Comparison of ENCODE assay signal across 1 cellular context in genomic region chr11:19978668-19979518, GRCh38.
TF ChIP-seq lines count a peak whose summit lies in the region.

No MANE protein-coding gene starts in this region.

TF ChIP-seq in HepG2, 621 proteins besides CTCF, POLR2A, EP300 and RAD21 (continued from another document and continues in another):
- TF ChIP-seq ZNF639 (CRISPR knock-in tag; conservative IDR thresholded peaks at IDR 0.05): no peak
- TF ChIP-seq USF2 (IDR thresholded peaks at IDR 0.05; ENCODE audit: low read depth, low read length): no peak
- no peak for TF ChIP-seq USF2 (CRISPR knock-in tag; IDR thresholded peaks at IDR 0.05; ENCODE audit: borderline replicate concordance)
- TF ChIP-seq, protein P1, sequence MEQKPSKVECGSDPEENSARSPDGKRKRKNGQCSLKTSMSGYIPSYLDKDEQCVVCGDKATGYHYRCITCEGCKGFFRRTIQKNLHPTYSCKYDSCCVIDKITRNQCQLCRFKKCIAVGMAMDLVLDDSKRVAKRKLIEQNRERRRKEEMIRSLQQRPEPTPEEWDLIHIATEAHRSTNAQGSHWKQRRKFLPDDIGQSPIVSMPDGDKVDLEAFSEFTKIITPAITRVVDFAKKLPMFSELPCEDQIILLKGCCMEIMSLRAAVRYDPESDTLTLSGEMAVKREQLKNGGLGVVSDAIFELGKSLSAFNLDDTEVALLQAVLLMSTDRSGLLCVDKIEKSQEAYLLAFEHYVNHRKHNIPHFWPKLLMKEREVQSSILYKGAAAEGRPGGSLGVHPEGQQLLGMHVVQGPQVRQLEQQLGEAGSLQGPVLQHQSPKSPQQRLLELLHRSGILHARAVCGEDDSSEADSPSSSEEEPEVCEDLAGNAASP (CRISPR knock-in tag; IDR thresholded peaks at IDR 0.05; ENCODE audit: borderline replicate concordance): peak; percentile 51; the same call in 1 of the 2 replicates
- TF ChIP-seq ZNF883 (CRISPR knock-in tag; IDR thresholded peaks at IDR 0.05; ENCODE audit: not compliant biosample characterization): no peak
- peak; percentile 42 for TF ChIP-seq TEAD3 (CRISPR knock-in tag; optimal IDR thresholded peaks at IDR 0.05; ENCODE audit: borderline replicate concordance)
- peak; percentile 23; the same call in 1 of the 2 replicates for TF ChIP-seq HNF1A (IDR thresholded peaks at IDR 0.05; ENCODE audit: low read depth)
- TF ChIP-seq HNF1A (CRISPR knock-in tag; IDR thresholded peaks at IDR 0.05; ENCODE audit: borderline replicate concordance): no peak
- peak; percentile 28; the same call in 1 of the 2 replicates for TF ChIP-seq SIX4 (CRISPR knock-in tag; IDR thresholded peaks at IDR 0.05)
- TF ChIP-seq CREM (IDR thresholded peaks at IDR 0.05): peak; percentile 75
- no peak for TF ChIP-seq CREM (CRISPR knock-in tag; IDR thresholded peaks at IDR 0.05)
- TF ChIP-seq PAX8 (CRISPR knock-in tag; IDR thresholded peaks at IDR 0.05; ENCODE audit: borderline replicate concordance): no peak
- peak; percentile 56; the same call in 1 of the 2 replicates for TF ChIP-seq TARDBP (CRISPR knock-in tag; IDR thresholded peaks at IDR 0.05)
- TF ChIP-seq REPIN1 (CRISPR knock-in tag; IDR thresholded peaks at IDR 0.05; ENCODE audit: borderline replicate concordance, low read depth): 0 out of 2 replicates have a peak, but pooled peaks have one; percentile 30
- TF ChIP-seq KLF6 (CRISPR knock-in tag; IDR thresholded peaks at IDR 0.05): 0 out of 2 replicates have a peak, but pooled peaks have one; percentile 27
- peak; percentile 16; the same call in 1 of the 2 replicates for TF ChIP-seq ARID4A (CRISPR knock-in tag; IDR thresholded peaks at IDR 0.05; ENCODE audit: borderline replicate concordance)
- TF ChIP-seq SOX6 (IDR thresholded peaks at IDR 0.05): no peak
- peak; percentile 89 for TF ChIP-seq SOX6 (CRISPR knock-in tag; IDR thresholded peaks at IDR 0.05)
- TF ChIP-seq EZH2 (conservative IDR thresholded peaks at IDR 0.05; ENCODE audit: low read depth, low read length): no peak
- peak; percentile 87 for TF ChIP-seq ELF3 (CRISPR knock-in tag; IDR thresholded peaks at IDR 0.05)
- TF ChIP-seq ZNF34 (CRISPR knock-in tag; IDR thresholded peaks at IDR 0.05; ENCODE audit: borderline replicate concordance): peak; percentile 37; the same call in 1 of the 2 replicates
- TF ChIP-seq ZNF749 (CRISPR knock-in tag; IDR thresholded peaks at IDR 0.05; ENCODE audit: borderline replicate concordance): 0 out of 2 replicates have a peak, but pooled peaks have one; percentile 40
- TF ChIP-seq ZNF232 (CRISPR knock-in tag; IDR thresholded peaks at IDR 0.05; ENCODE audit: borderline replicate concordance): no peak
- no peak for TF ChIP-seq ZNF24 (IDR thresholded peaks at IDR 0.05)
- TF ChIP-seq JUNB (CRISPR knock-in tag; IDR thresholded peaks at IDR 0.05; ENCODE audit: borderline replicate concordance): peak; percentile 90; the same call in 1 of the 2 replicates
- peak; percentile 44; the same call in 1 of the 2 replicates for TF ChIP-seq HOXA3 (CRISPR knock-in tag; IDR thresholded peaks at IDR 0.05)
- TF ChIP-seq ZNF10 (CRISPR knock-in tag; IDR thresholded peaks at IDR 0.05; ENCODE audit: borderline replicate concordance, low read depth): no peak
- TF ChIP-seq, protein P2, sequence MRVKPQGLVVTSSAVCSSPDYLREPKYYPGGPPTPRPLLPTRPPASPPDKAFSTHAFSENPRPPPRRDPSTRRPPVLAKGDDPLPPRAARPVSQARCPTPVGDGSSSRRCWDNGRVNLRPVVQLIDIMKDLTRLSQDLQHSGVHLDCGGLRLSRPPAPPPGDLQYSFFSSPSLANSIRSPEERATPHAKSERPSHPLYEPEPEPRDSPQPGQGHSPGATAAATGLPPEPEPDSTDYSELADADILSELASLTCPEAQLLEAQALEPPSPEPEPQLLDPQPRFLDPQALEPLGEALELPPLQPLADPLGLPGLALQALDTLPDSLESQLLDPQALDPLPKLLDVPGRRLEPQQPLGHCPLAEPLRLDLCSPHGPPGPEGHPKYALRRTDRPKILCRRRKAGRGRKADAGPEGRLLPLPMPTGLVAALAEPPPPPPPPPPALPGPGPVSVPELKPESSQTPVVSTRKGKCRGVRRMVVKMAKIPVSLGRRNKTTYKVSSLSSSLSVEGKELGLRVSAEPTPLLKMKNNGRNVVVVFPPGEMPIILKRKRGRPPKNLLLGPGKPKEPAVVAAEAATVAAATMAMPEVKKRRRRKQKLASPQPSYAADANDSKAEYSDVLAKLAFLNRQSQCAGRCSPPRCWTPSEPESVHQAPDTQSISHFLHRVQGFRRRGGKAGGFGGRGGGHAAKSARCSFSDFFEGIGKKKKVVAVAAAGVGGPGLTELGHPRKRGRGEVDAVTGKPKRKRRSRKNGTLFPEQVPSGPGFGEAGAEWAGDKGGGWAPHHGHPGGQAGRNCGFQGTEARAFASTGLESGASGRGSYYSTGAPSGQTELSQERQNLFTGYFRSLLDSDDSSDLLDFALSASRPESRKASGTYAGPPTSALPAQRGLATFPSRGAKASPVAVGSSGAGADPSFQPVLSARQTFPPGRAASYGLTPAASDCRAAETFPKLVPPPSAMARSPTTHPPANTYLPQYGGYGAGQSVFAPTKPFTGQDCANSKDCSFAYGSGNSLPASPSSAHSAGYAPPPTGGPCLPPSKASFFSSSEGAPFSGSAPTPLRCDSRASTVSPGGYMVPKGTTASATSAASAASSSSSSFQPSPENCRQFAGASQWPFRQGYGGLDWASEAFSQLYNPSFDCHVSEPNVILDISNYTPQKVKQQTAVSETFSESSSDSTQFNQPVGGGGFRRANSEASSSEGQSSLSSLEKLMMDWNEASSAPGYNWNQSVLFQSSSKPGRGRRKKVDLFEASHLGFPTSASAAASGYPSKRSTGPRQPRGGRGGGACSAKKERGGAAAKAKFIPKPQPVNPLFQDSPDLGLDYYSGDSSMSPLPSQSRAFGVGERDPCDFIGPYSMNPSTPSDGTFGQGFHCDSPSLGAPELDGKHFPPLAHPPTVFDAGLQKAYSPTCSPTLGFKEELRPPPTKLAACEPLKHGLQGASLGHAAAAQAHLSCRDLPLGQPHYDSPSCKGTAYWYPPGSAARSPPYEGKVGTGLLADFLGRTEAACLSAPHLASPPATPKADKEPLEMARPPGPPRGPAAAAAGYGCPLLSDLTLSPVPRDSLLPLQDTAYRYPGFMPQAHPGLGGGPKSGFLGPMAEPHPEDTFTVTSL (CRISPR knock-in tag; IDR thresholded peaks at IDR 0.05; ENCODE audit: borderline replicate concordance): peak; percentile 83; the same call in 1 of the 2 replicates
- peak; percentile 44; the same call in 1 of the 2 replicates for TF ChIP-seq RERE (CRISPR knock-in tag; IDR thresholded peaks at IDR 0.05; ENCODE audit: low read depth)
